ENCODE assay signal across 8 cellular contexts in the genomic region with DNA sequence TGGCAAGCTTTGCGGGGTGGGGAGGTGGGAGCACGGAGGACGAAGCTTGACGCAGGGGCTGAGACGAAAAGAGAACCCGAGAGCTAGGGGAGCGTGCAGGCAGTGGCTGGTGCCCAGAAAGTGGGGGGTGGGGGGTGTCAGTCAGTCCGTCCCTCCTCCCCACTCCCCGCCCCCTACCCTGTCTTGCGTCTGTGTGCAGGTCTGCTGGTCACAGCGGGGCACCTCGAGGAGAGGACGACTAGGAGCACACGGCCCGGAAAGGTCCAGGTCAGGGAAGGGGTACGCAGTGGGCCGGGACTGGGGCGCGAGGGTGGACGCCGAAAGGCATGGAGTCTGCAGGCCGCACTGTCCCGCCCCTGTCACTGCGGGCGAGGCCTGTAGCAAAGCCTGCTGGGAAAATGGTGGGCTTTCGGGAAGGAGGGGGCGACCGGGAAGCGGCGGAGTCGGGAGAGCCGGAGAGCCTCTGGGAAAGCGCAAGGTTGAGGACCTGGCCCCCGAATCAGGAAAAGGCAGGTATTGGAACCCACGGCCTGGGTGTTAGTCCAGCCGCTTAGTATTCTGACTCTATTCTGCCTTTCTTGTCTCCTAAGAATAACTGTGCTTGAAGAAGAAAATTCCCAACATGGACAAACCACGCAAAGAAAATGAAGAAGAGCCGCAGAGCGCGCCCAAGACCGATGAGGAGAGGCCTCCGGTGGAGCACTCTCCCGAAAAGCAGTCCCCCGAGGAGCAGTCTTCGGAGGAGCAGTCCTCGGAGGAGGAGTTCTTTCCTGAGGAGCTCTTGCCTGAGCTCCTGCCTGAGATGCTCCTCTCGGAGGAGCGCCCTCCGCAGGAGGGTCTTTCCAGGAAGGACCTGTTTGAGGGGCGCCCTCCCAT. TPM values are rescaled to one million over a fixed set of nuclear protein-coding genes. Genes with fewer than 3 reads are reported as not detected.
DNase-seq lines count a peak whose midpoint lies in the region; FAIRE-seq and TF ChIP-seq lines count a peak whose summit lies in the region.

No MANE protein-coding gene starts in this region.

- H3K4me3 ChIP-seq in GM23248 (peak overlapping the region; percentile 84), choroid plexus epithelial cell (ENCODE audit: low read depth, low read length) (peak overlapping the region; percentile 70), spleen (peak overlapping the region; percentile 50 to 72 (median 56))

- intact Hi-C loops in spleen (cut with DNase I; ENCODE audit: low total_unique reads) = no loop called here

- TF ChIP-seq CTCF in D721Med (IDR thresholded peaks at IDR 0.05; ENCODE audit: insufficient read depth, missing control alignments) = peak; percentile 69
- peak; percentile 63 for TF ChIP-seq CTCF in choroid plexus epithelial cell (conservative IDR thresholded peaks at IDR 0.05; ENCODE audit: low read depth, low read length)
- peak in 3 of 11 experiments; percentile 13 to 27 (median 19) for TF ChIP-seq CTCF in spleen (IDR thresholded peaks at IDR 0.05 in 8 of 11, conservative IDR thresholded peaks at IDR 0.05 in 3 of 11)

- H3K36me3 Mint-ChIP-seq in T-helper 2 cell treated with Interferon-gamma antibody and Interleukin-4, amounts not matched to agents 5 μg/mL and 100 μg/mL, for 36 hours (ENCODE audit: low read depth) = no peaks in the 10 kb centered on the region

- no peaks in the 10 kb centered on the region for H3K9me3 Mint-ChIP-seq in T-helper 2 cell treated with Interferon-gamma antibody and Interleukin-4, amounts not matched to agents 5 μg/mL and 100 μg/mL, for 36 hours

- H2AFZ ChIP-seq in GM23248 = peak overlapping the region; percentile 95

- H3K9me3 ChIP-seq in GM23248 (ENCODE audit: low read depth) (no peaks in the 10 kb centered on the region), spleen (no peaks in the 10 kb centered on the region)

- no peak for TF ChIP-seq POLR2A in spleen (IDR thresholded peaks at IDR 0.05)

- peak overlapping the region; percentile 87 for H3K4me3 Mint-ChIP-seq in T-helper 2 cell treated with Interferon-gamma antibody and Interleukin-4, amounts not matched to agents 5 μg/mL and 100 μg/mL, for 36 hours

- H3K36me3 ChIP-seq in GM23248 (ENCODE audit: low read depth) (no peaks in the 10 kb centered on the region), spleen (no peaks in the 10 kb centered on the region)

- H3F3A ChIP-seq in GM23248 (ENCODE audit: insufficient read depth) = peaks cover 6% of the 10 kb centered on the region; the same call in 1 of the 2 replicates

- H3K27me3 ChIP-seq in GM23248 (replicated peaks; ENCODE audit: insufficient read depth) = no peaks in the 10 kb centered on the region
- H3K27me3 ChIP-seq in spleen (replicated peaks in 1 of 7) = peaks cover 0 to 8% (median 0%) of the 10 kb centered on the region in 7 donors

- peaks cover 10% of the 10 kb centered on the region for H3K79me2 ChIP-seq in GM23248 (ENCODE audit: insufficient read depth)

- FAIRE-seq in D721Med (lab: Jason Lieb, UNC) = no peak

- H3K4me1 ChIP-seq in GM23248 (ENCODE audit: insufficient read depth) (peaks cover 18% of the 10 kb centered on the region), spleen (peaks cover 0 to 19% (median 6%) of the 10 kb centered on the region in 6 donors)

- WGBS in GM23248 (ENCODE audit: low coverage in 1 of 2, low lambda C conversion rate in 2 of 2, missing lambda C conversion rate in 2 of 2), 2 experiments = 0% methylated on average over 28 to 47 of the region's 50 CpGs
- 0 to 31% (median 2%) methylated on average over 29 to 50 of the region's 50 CpGs for WGBS in spleen, 5 donors

- H4K20me1 ChIP-seq in GM23248 (ENCODE audit: insufficient read depth) = no peaks in the 10 kb centered on the region

- H3K27ac ChIP-seq in GM23248 (peak overlapping the region; percentile 80), spleen (peak overlapping the region; percentile 75 to 88 (median 85))

- H3K4me1 Mint-ChIP-seq in T-helper 2 cell treated with Interferon-gamma antibody and Interleukin-4, amounts not matched to agents 5 μg/mL and 100 μg/mL, for 36 hours (ENCODE audit: low read depth) = peaks cover 14% of the 10 kb centered on the region

- peak overlapping the region; percentile 85 for H3K9ac ChIP-seq in GM23248

- no peaks in the 10 kb centered on the region for H3K9me2 ChIP-seq in GM23248 (ENCODE audit: insufficient read depth)

- H3K27ac Mint-ChIP-seq in T-helper 2 cell treated with Interferon-gamma antibody and Interleukin-4, amounts not matched to agents 5 μg/mL and 100 μg/mL, for 36 hours = peak overlapping the region; percentile 74

- in situ Hi-C loops in GM23248 (cut with MboI) = no loop called here

- DNase-seq in D721Med (ENCODE audit: insufficient read length, low spot score) (no peak), GM23248 (peak; percentile 73), NCI-H1092 (lab: John Stamatoyannopoulos, UW) (peak; percentile 77), choroid plexus epithelial cell (ENCODE audit: low read depth) (peak; percentile 73), kidney glomerular epithelial cell (lab: John Stamatoyannopoulos, UW) (peak; percentile 6), spleen (peak; percentile 83)
- no peak for DNase-seq in T-helper 2 cell treated with Interferon-gamma antibody and Interleukin-4, amounts not matched to agents 5 μg/mL and 100 μg/mL, for 36 hours (ENCODE audit: low spot score)
- no peak for DNase-seq in central memory CD4-positive, alpha-beta T cell

- no peaks in the 10 kb centered on the region for H3K27me3 Mint-ChIP-seq in T-helper 2 cell treated with Interferon-gamma antibody and Interleukin-4, amounts not matched to agents 5 μg/mL and 100 μg/mL, for 36 hours (ENCODE audit: low read depth)

- H3K4me2 ChIP-seq in GM23248 (ENCODE audit: unreplicated experiment) = peak overlapping the region; percentile 92

RNA-seq across cellular contexts. Expression of gene TCEAL1, which starts 0.8 kb away (rescaled TPM):
- 22.8 and 30.7 TPM in 2 replicates for total RNA-seq in GM23248 (2014; rRNA removed; shearing (Covaris generic))
- polyA plus RNA-seq in GM23248 (2016; fragmentation: Nextera tagmentation; extraction: Ambion mirVana) (30.6 and 32.0 TPM in 2 replicates), spleen (10 to 100 TPM; 27.9 to 44.1 (median 29.1) TPM)
- 10 to 100 TPM; 14.8 to 71.5 (median 30.5) TPM for total RNA-seq in spleen

RNA-seq across cellular contexts. Expression of gene TCEAL3, which starts 21.8 kb away (rescaled TPM):
- 16.3 and 33.4 TPM in 2 replicates for total RNA-seq in GM23248 (2014; rRNA removed; shearing (Covaris generic))
- polyA plus RNA-seq in GM23248 (2016; fragmentation: Nextera tagmentation; extraction: Ambion mirVana) (53.1 and 58.1 TPM in 2 replicates), spleen (10 to 100 TPM; 20.7 to 36.4 (median 21.1) TPM)
- 10 to 100 TPM; 16.1 to 30.0 (median 26.2) TPM for total RNA-seq in spleen

RNA-seq across cellular contexts. Expression of gene TCEAL4, which starts 44.2 kb away (rescaled TPM):
- total RNA-seq in GM23248 (2014; rRNA removed; shearing (Covaris generic)) = 41.1 and 44.5 TPM in 2 replicates
- 108 and 112 TPM in 2 replicates for polyA plus RNA-seq in GM23248 (2016; fragmentation: Nextera tagmentation; extraction: Ambion mirVana)
- 10 to 100 TPM; 38.5 to 76.0 (median 63.1) TPM for total RNA-seq in spleen
- 100 to 1,000 TPM in 2 of 3 donors, 10 to 100 TPM in 1; 96.4 to 157 (median 104) TPM for polyA plus RNA-seq in spleen

RNA-seq across cellular contexts. Expression of gene MORF4L2, which starts 57.0 kb away (rescaled TPM):
- 640 and 664 TPM in 2 replicates for total RNA-seq in GM23248 (2014; rRNA removed; shearing (Covaris generic))
- polyA plus RNA-seq in GM23248 (2016; fragmentation: Nextera tagmentation; extraction: Ambion mirVana) = 482 and 486 TPM in 2 replicates
- total RNA-seq in spleen = 100 to 1,000 TPM; 136 to 222 (median 168) TPM
- 100 to 1,000 TPM in 2 of 3 donors, 10 to 100 TPM in 1; 86.8 to 148 (median 107) TPM for polyA plus RNA-seq in spleen

Comparison
In these comparisons a context has a peak if more than half of its experiments do, and no peak if none do; other contexts are left out.
1. DNase-seq: peak in GM23248 (single experiment), NCI-H1092 (single experiment), choroid plexus epithelial cell (single experiment), kidney glomerular epithelial cell (single experiment) and spleen (single experiment); none in D721Med (single experiment), T-helper 2 cell treated with Interferon-gamma antibody and Interleukin-4, amounts not matched to agents 5 μg/mL and 100 μg/mL, for 36 hours (single experiment) and central memory CD4-positive, alpha-beta T cell (single experiment).
2. Peak in every context shown above with its lines, with median percentiles within 50 percentile points of each other: H3K4me3 ChIP-seq.